7 cellular contexts compared by ENCODE assay signal in the genomic region with DNA sequence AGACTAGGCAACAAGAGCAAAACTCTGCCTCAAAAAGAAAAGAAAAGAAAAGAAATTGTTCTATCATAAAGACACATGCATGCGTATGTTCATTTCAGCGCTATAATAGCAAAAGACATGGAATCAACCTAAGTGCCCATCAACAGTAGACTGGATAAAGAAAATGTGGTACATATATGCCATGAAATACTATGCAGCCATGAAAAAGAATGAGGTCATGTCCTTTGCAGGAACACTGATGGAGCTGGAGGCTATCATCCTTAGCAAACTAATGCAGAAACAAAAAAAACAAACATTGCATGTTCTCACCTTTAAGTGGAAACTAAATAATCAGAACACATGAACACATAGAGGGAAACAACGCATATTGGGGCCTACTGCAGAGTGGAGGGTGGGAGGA. TPM values are rescaled to one million over a fixed set of nuclear protein-coding genes. Genes with fewer than 3 reads are reported as not detected.
"Had no signal": no experiment of that assay in that cellular context is flagged by ENCODE, and none has a peak within 500 bp of the region (broad histone marks: within the 10 kb centered on the region; RNA-seq: fewer than 3 reads in every experiment).

No MANE protein-coding gene starts in this region.

- FAIRE-seq: HepG2, HTR-8/SVneo had no signal

- ATAC-seq: HepG2 had no signal

- H3K27ac ChIP-seq: HL-60 had no signal

- DNase-seq: IMR-90, KBM-7, KG1 had no signal

RNA-seq across cellular contexts. Expression of a gene that starts 6.3 kb away (rescaled TPM):
- total RNA-seq: HT-29 had no signal

RNA-seq across cellular contexts. Expression of a gene that starts 38.3 kb away (rescaled TPM):
- total RNA-seq: HT-29 had no signal
